8 cellular contexts compared by ENCODE assay signal in the genomic region with DNA sequence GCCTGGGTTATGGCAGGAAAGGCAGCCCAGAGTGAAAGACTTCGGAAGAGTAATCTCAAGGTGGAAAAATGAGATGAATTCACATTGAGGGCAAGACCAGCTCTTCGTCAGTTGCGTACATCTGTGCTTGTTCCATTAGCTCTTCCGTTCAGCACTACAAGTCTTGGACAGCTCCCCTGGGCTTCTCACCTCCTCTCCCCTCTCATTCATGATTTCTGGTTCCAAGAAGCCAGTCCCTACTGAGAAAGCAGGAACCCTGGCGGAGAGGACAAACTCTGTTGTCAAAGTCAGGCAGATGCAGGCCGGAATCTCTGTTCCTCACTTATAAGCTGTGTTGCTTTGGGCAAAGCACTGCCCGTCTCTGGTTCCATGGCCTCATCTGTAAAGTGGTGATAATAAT.
A peak's percentile ranks its signal among the peaks of the same experiment; 100 is the strongest.
DNase-seq lines count a peak whose midpoint lies in the region; ATAC-seq and TF ChIP-seq lines count a peak whose summit lies in the region.

No MANE protein-coding gene starts in this region.

- DNase-seq in activated CD4-positive, alpha-beta T cell treated with anti-CD3 and anti-CD28 coated beads, Interleukin-2, amount 10 ng/mL, durations not matched to agents 24 days and 14 days: peak; percentile 69
- DNase-seq in activated CD4-positive, alpha-beta T cell treated with anti-CD3 and anti-CD28 coated beads for 1 hour: no peak
- peak; percentile 52 for DNase-seq in OCI-M1 (lab: John Stamatoyannopoulos, UW)
- DNase-seq in erythroblast (lab: John Stamatoyannopoulos, UW): peak; percentile 12 to 15
- DNase-seq in retinal pigment epithelial cell (ENCODE audit: low read depth): peak; percentile 19
- no peak for DNase-seq in activated T-cell treated with anti-CD3 and anti-CD28 coated beads, Interleukin-2, amount 50 U/mL, for 1 hour
- no peak for DNase-seq in NCI-H524 (lab: John Stamatoyannopoulos, UW)
- DNase-seq in stimulated activated naive CD8-positive, alpha-beta T cell treated with anti-CD3 and anti-CD28 coated beads, Interleukin-15, Interleukin-2, amounts not matched to agents 100 U/mL and 50 U/mL, for 24 hours: no peak

- H3K36me3 Mint-ChIP-seq in activated CD4-positive, alpha-beta T cell treated with anti-CD3 and anti-CD28 coated beads, Interleukin-2, amount 10 ng/mL, durations not matched to agents 24 days and 14 days (ENCODE audit: low read depth): no peaks in the 10 kb centered on the region

- no peaks in the 10 kb centered on the region for H3K9me3 Mint-ChIP-seq in activated CD4-positive, alpha-beta T cell treated with anti-CD3 and anti-CD28 coated beads, Interleukin-2, amount 10 ng/mL, durations not matched to agents 24 days and 14 days

- no peaks in the 10 kb centered on the region for H3K4me1 Mint-ChIP-seq in activated CD4-positive, alpha-beta T cell treated with anti-CD3 and anti-CD28 coated beads, Interleukin-2, amount 10 ng/mL, durations not matched to agents 24 days and 14 days

- H3K4me3 ChIP-seq in retinal pigment epithelial cell (ENCODE audit: low read length): no peak overlapping the region

- no peaks in the 10 kb centered on the region for H3K27me3 Mint-ChIP-seq in activated CD4-positive, alpha-beta T cell treated with anti-CD3 and anti-CD28 coated beads, Interleukin-2, amount 10 ng/mL, durations not matched to agents 24 days and 14 days

- TF ChIP-seq CTCF in retinal pigment epithelial cell (conservative IDR thresholded peaks at IDR 0.05; ENCODE audit: low read depth, low read length): no peak

- no peak for TF ChIP-seq POLR2A in erythroblast (IDR thresholded peaks at IDR 0.05; ENCODE audit: low read length)

- no peak overlapping the region for H3K4me3 Mint-ChIP-seq in activated CD4-positive, alpha-beta T cell treated with anti-CD3 and anti-CD28 coated beads, Interleukin-2, amount 10 ng/mL, durations not matched to agents 24 days and 14 days

- intact Hi-C loops in activated CD4-positive, alpha-beta T cell treated with anti-CD3 and anti-CD28 coated beads, Interleukin-2, amount 10 ng/mL, durations not matched to agents 24 days and 14 days (cut with micrococcal nuclease): no loop called here

- no peak for ATAC-seq in stimulated activated naive CD8-positive, alpha-beta T cell treated with anti-CD3 and anti-CD28 coated beads, Interleukin-15, Interleukin-2, amounts not matched to agents 100 U/mL and 50 U/mL, for 24 hours

- no peak overlapping the region for H3K27ac Mint-ChIP-seq in activated CD4-positive, alpha-beta T cell treated with anti-CD3 and anti-CD28 coated beads, Interleukin-2, amount 10 ng/mL, durations not matched to agents 24 days and 14 days

Comparison
In these comparisons a context has a peak if more than half of its experiments do, and no peak if none do; other contexts are left out.
1. DNase-seq: peak in activated CD4-positive, alpha-beta T cell treated with anti-CD3 and anti-CD28 coated beads, Interleukin-2, amount 10 ng/mL, durations not matched to agents 24 days and 14 days (single experiment), OCI-M1 (single experiment), erythroblast (2 of 2) and retinal pigment epithelial cell (single experiment); none in activated CD4-positive, alpha-beta T cell treated with anti-CD3 and anti-CD28 coated beads for 1 hour (single experiment), activated T-cell treated with anti-CD3 and anti-CD28 coated beads, Interleukin-2, amount 50 U/mL, for 1 hour (single experiment), NCI-H524 (0 of 2) and stimulated activated naive CD8-positive, alpha-beta T cell treated with anti-CD3 and anti-CD28 coated beads, Interleukin-15, Interleukin-2, amounts not matched to agents 100 U/mL and 50 U/mL, for 24 hours (single experiment).